Comparison of ENCODE assay signal across 1 cellular context in the genomic region with DNA sequence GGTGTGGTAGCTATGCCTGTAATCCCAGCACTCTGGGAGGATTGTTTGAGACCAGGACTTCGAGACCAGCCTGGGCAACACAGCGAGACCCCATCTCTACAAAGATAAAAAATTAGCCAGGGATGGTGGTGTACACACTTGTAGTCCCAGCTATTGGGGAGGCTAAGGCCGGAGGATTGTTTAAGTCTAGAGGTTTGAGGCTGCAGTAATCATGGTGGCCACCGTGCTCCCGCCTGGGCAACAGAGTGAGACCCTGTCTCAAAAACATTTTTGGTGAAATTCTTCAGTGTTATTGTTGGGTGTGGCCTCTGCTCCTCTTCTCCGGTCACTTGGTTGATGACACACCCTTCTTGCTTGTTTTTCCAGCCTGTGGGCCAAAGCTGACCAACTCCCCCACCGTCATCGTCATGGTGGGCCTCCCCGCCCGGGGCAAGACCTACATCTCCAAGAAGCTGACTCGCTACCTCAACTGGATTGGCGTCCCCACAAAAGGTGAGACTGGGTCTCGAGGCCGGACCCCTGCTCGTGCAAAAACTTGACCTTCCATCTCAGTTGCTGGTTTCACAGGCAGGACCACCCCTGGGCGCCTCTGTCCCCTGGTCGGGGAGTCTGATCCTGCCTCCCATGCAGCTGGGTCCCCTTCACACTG.
TF ChIP-seq lines count a peak whose summit lies in the region.

No MANE protein-coding gene starts in this region.

TF ChIP-seq in WTC11, 78 proteins besides CTCF, POLR2A, EP300 and RAD21 (continued from another document):
- TF ChIP-seq, protein P1, sequence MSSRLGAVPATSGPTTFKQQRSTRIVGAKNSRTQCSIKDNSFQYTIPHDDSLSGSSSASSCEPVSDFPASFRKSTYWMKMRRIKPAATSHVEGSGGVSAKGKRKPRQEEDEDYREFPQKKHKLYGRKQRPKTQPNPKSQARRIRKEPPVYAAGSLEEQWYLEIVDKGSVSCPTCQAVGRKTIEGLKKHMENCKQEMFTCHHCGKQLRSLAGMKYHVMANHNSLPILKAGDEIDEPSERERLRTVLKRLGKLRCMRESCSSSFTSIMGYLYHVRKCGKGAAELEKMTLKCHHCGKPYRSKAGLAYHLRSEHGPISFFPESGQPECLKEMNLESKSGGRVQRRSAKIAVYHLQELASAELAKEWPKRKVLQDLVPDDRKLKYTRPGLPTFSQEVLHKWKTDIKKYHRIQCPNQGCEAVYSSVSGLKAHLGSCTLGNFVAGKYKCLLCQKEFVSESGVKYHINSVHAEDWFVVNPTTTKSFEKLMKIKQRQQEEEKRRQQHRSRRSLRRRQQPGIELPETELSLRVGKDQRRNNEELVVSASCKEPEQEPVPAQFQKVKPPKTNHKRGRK (CRISPR knock-in tag; IDR thresholded peaks at IDR 0.05; ENCODE audit: borderline replicate concordance): no peak
- TF ChIP-seq RELA (CRISPR knock-in tag; IDR thresholded peaks at IDR 0.05; ENCODE audit: borderline replicate concordance): no peak
